22 cellular contexts compared by ENCODE assay signal in genomic region chr16:28146536-28146935, GRCh38.
DNase-seq lines count a peak whose midpoint lies in the region; ATAC-seq and TF ChIP-seq lines count a peak whose summit lies in the region.
"Had no signal": no experiment of that assay in that cellular context is flagged by ENCODE, and none has a peak within 500 bp of the region (broad histone marks: within the 10 kb centered on the region; RNA-seq: fewer than 3 reads in every experiment).

No MANE protein-coding gene starts in this region.

- H3K4me3 ChIP-seq in MM.1S (ENCODE audit: low read length) = no peak overlapping the region
- H3K4me3 ChIP-seq: body of pancreas, coronary artery, neural progenitor cell, thyroid gland had no signal

- H3K9me3 Mint-ChIP-seq in activated CD8-positive, alpha-beta memory T cell treated with anti-CD3 and anti-CD28 coated beads, Interleukin-2, amount 10 ng/mL, durations not matched to agents 7 days and 5 days (ENCODE audit: low read depth) = no peaks in the 10 kb centered on the region
- H3K9me3 Mint-ChIP-seq in T-cell (no peaks in the 10 kb centered on the region), chondrocyte (ENCODE audit: low read depth) (no peaks in the 10 kb centered on the region)
- H3K9me3 Mint-ChIP-seq in stimulated activated memory B cell treated with anti-CD40 and anti-IgM and Interleukin-4, amounts not matched to agents 10 μg/mL and 1 μg/mL and 100 μg/mL, for 72 hours = no peaks in the 10 kb centered on the region
- H3K9me3 Mint-ChIP-seq: neural progenitor cell had no signal

- H3K36me3 Mint-ChIP-seq in activated CD8-positive, alpha-beta memory T cell treated with anti-CD3 and anti-CD28 coated beads, Interleukin-2, amount 10 ng/mL, durations not matched to agents 7 days and 5 days = peaks cover 62% of the 10 kb centered on the region
- H3K36me3 Mint-ChIP-seq in T-cell = peaks cover 71% of the 10 kb centered on the region
- peaks cover 31% of the 10 kb centered on the region for H3K36me3 Mint-ChIP-seq in chondrocyte (ENCODE audit: low read depth)
- H3K36me3 Mint-ChIP-seq in stimulated activated memory B cell treated with anti-CD40 and anti-IgM and Interleukin-4, amounts not matched to agents 10 μg/mL and 1 μg/mL and 100 μg/mL, for 72 hours = peaks cover 78% of the 10 kb centered on the region

- H4K20me1 ChIP-seq in MM.1S (ENCODE audit: insufficient read depth, low read length) = no peaks in the 10 kb centered on the region

- peaks cover 18% of the 10 kb centered on the region for H3F3A ChIP-seq in MM.1S (ENCODE audit: insufficient read depth, low read length)

- intact Hi-C loops in Right ventricle myocardium superior (cut with DNase I) = no loop called here

- ATAC-seq in activated CD8-positive, alpha-beta memory T cell treated with anti-CD3 and anti-CD28 coated beads, Interleukin-2, amount 10 ng/mL, durations not matched to agents 7 days and 5 days = no peak
- no peak for ATAC-seq in T-cell (replicated peaks in 1 of 4)
- ATAC-seq in stimulated activated memory B cell treated with anti-CD40 and anti-IgM and Interleukin-4, amounts not matched to agents 10 μg/mL and 1 μg/mL and 100 μg/mL, for 72 hours = no peak
- ATAC-seq in Right ventricle myocardium superior (ENCODE audit: poor library complexity) = no peak
- ATAC-seq: body of pancreas had no signal

- H3K4me1 Mint-ChIP-seq in activated CD8-positive, alpha-beta memory T cell treated with anti-CD3 and anti-CD28 coated beads, Interleukin-2, amount 10 ng/mL, durations not matched to agents 7 days and 5 days = peaks cover 72% of the 10 kb centered on the region
- peaks cover 91 to 92% (median 92%) of the 10 kb centered on the region in 3 donors for H3K4me1 Mint-ChIP-seq in T-cell
- H3K4me1 Mint-ChIP-seq in chondrocyte (ENCODE audit: low read depth) = peaks cover 38% of the 10 kb centered on the region
- H3K4me1 Mint-ChIP-seq in stimulated activated memory B cell treated with anti-CD40 and anti-IgM and Interleukin-4, amounts not matched to agents 10 μg/mL and 1 μg/mL and 100 μg/mL, for 72 hours = peaks cover 49% of the 10 kb centered on the region
- H3K4me1 Mint-ChIP-seq: neural progenitor cell had no signal

- H3K4me3 Mint-ChIP-seq in activated CD8-positive, alpha-beta memory T cell treated with anti-CD3 and anti-CD28 coated beads, Interleukin-2, amount 10 ng/mL, durations not matched to agents 7 days and 5 days = no peak overlapping the region
- H3K4me3 Mint-ChIP-seq in T-cell = peak overlapping the region in 1 of 3 donors; percentile 48
- no peak overlapping the region for H3K4me3 Mint-ChIP-seq in chondrocyte (ENCODE audit: unreplicated experiment)
- H3K4me3 Mint-ChIP-seq in stimulated activated memory B cell treated with anti-CD40 and anti-IgM and Interleukin-4, amounts not matched to agents 10 μg/mL and 1 μg/mL and 100 μg/mL, for 72 hours = no peak overlapping the region
- H3K4me3 Mint-ChIP-seq: neural progenitor cell had no signal

- no peak for DNase-seq in activated CD8-positive, alpha-beta memory T cell treated with anti-CD3 and anti-CD28 coated beads, Interleukin-2, amount 10 ng/mL, durations not matched to agents 7 days and 5 days
- DNase-seq in activated CD8-positive, alpha-beta memory T cell treated with anti-CD3 and anti-CD28 coated beads, Interleukin-2, amount 50 U/mL, for 48 hours = no peak
- DNase-seq in T-cell (no peak), chondrocyte (ENCODE audit: low spot score) (no peak), Right ventricle myocardium superior (no peak), H4 (ENCODE audit: low spot score) (no peak), MM.1S (no peak)
- DNase-seq: ACHN; activated CD8-positive, alpha-beta memory T cell treated with anti-CD3 and anti-CD28 coated beads for 24 hours; activated gamma-delta T cell treated with Interleukin-2 at 50 U/mL for 16 hours; body of pancreas; DMS79; foreskin melanocyte; GOT3; NCI-H2029 treated with DMSO at 0.1 percent for 48 hours; NCI-H446; stimulated activated CD4-positive, alpha-beta T cell treated with anti-CD3 and anti-CD28 coated beads, Interleukin-12 subunit alpha, Interleukin-12 subunit beta, amount 100 ng/mL, for 4 hours; thyroid gland had no signal

- no peak overlapping the region for H3K27ac ChIP-seq in MM.1S (ENCODE audit: low read length)
- H3K27ac ChIP-seq: body of pancreas, coronary artery, neural progenitor cell, thyroid gland, VCaP had no signal

- TF ChIP-seq CTCF in chondrocyte (IDR thresholded peaks at IDR 0.05) (no peak), MM.1S (IDR thresholded peaks at IDR 0.05; ENCODE audit: low read length) (no peak)

- no peaks in the 10 kb centered on the region for H3K9me3 ChIP-seq in MM.1S (replicated peaks; ENCODE audit: insufficient read depth, low read length)
- H3K9me3 ChIP-seq: body of pancreas, thyroid gland had no signal

- POLR2A ChIA-PET in T-cell (lab: Charles Lee) = interaction anchor here in 1 of 2 donors (1.2 kb wide), 1 partner anchor 31 kb away, joined by 3 read pairs; no protein-coding TSS in a partner anchor

- no peaks in the 10 kb centered on the region for H3K9me2 ChIP-seq in MM.1S (replicated peaks; ENCODE audit: insufficient read depth, low read length)

- H3K4me2 ChIP-seq in MM.1S (ENCODE audit: low read depth, low read length) = no peak overlapping the region
- H3K4me2 ChIP-seq: neural progenitor cell had no signal

- H3K36me3 ChIP-seq in MM.1S (replicated peaks; ENCODE audit: insufficient read depth, low read length) = peaks cover 5% of the 10 kb centered on the region; the same call in 1 of the 2 replicates
- H3K36me3 ChIP-seq: neural progenitor cell had no signal

- CTCF ChIA-PET in activated CD8-positive, alpha-beta memory T cell treated with anti-CD3 and anti-CD28 coated beads, Interleukin-2, amount 10 ng/mL, durations not matched to agents 7 days and 5 days (lab: Charles Lee) = no interaction called here
- CTCF ChIA-PET in T-cell (lab: Charles Lee) = interaction anchor here in 1 of 2 donors (0.6 kb wide), 1 partner anchor 42 kb away, joined by 4 read pairs; no protein-coding TSS in a partner anchor

- no peak overlapping the region for H3K9ac ChIP-seq in MM.1S (ENCODE audit: low read length)
- H3K9ac ChIP-seq: neural progenitor cell had no signal

- no peak overlapping the region for H2AFZ ChIP-seq in MM.1S (ENCODE audit: low read length)
- H2AFZ ChIP-seq: neural progenitor cell had no signal

- peaks cover 23% of the 10 kb centered on the region for H3K79me2 ChIP-seq in MM.1S (ENCODE audit: low read length)

- H3K27me3 Mint-ChIP-seq in activated CD8-positive, alpha-beta memory T cell treated with anti-CD3 and anti-CD28 coated beads, Interleukin-2, amount 10 ng/mL, durations not matched to agents 7 days and 5 days = no peaks in the 10 kb centered on the region
- H3K27me3 Mint-ChIP-seq in T-cell (no peaks in the 10 kb centered on the region), chondrocyte (ENCODE audit: low read depth) (no peaks in the 10 kb centered on the region)
- H3K27me3 Mint-ChIP-seq in stimulated activated memory B cell treated with anti-CD40 and anti-IgM and Interleukin-4, amounts not matched to agents 10 μg/mL and 1 μg/mL and 100 μg/mL, for 72 hours = no peaks in the 10 kb centered on the region

- peaks cover 16% of the 10 kb centered on the region for H3K4me1 ChIP-seq in MM.1S (ENCODE audit: low read length)
- H3K4me1 ChIP-seq: body of pancreas, neural progenitor cell, thyroid gland had no signal

- peak overlapping the region; percentile 35 for H3K27ac Mint-ChIP-seq in activated CD8-positive, alpha-beta memory T cell treated with anti-CD3 and anti-CD28 coated beads, Interleukin-2, amount 10 ng/mL, durations not matched to agents 7 days and 5 days
- H3K27ac Mint-ChIP-seq in T-cell (peak overlapping the region; percentile 88 to 93), chondrocyte (ENCODE audit: unreplicated experiment) (peak overlapping the region; percentile 78)
- H3K27ac Mint-ChIP-seq in stimulated activated memory B cell treated with anti-CD40 and anti-IgM and Interleukin-4, amounts not matched to agents 10 μg/mL and 1 μg/mL and 100 μg/mL, for 72 hours = peak overlapping the region; percentile 69
- H3K27ac Mint-ChIP-seq: neural progenitor cell had no signal

- H3K27me3 ChIP-seq in MM.1S (replicated peaks; ENCODE audit: insufficient read depth, low read length) = no peaks in the 10 kb centered on the region
- H3K27me3 ChIP-seq: body of pancreas, neural progenitor cell, thyroid gland had no signal

Comparison
In these comparisons a context has a peak if more than half of its experiments do, and no peak if none do; other contexts are left out.
1. H3K27ac Mint-ChIP-seq: peak in every context shown above with its lines; median percentile 90 in T-cell; 78 in chondrocyte; 69 in stimulated activated memory B cell treated with anti-CD40 and anti-IgM and Interleukin-4, amounts not matched to agents 10 μg/mL and 1 μg/mL and 100 μg/mL, for 72 hours; 35 in activated CD8-positive, alpha-beta memory T cell treated with anti-CD3 and anti-CD28 coated beads, Interleukin-2, amount 10 ng/mL, durations not matched to agents 7 days and 5 days.